ENCODE assay signal across 30 cellular contexts in the genomic region with DNA sequence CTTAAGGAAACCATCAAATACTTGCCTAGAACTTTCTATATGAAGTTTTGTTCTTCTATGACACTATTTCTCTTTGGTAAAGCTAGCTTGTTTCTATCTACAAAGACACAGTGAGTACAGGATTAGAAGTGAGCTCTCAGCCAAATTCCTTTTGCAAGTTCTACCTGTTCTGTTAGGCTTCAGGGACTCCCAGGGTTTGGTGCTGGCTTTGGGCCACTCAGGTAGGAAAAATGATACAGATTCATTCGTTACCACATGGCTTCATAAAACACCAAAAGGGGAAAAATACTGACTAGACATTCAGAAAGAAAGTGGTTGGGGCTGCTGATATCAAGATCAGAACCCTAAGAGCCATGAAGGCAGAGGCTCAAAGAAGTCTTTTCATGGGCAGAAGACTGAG. TPM values are rescaled to one million over a fixed set of nuclear protein-coding genes. Genes with fewer than 3 reads are reported as not detected.
"Had no signal": no experiment of that assay in that cellular context is flagged by ENCODE, and none has a peak within 500 bp of the region (broad histone marks: within the 10 kb centered on the region; RNA-seq: fewer than 3 reads in every experiment).

No MANE protein-coding gene starts in this region.

- H3K9me3 ChIP-seq: ascending aorta, esophagus squamous epithelium, gastroesophageal sphincter, heart right ventricle had no signal

- H3K4me3 ChIP-seq: ascending aorta, coronary artery, esophagus squamous epithelium, gastroesophageal sphincter, heart right ventricle had no signal

- DNase-seq: activated B cell treated with CpG ODN at 0.5 μM for 24 hours; activated CD4-positive, alpha-beta T cell treated with anti-CD3 and anti-CD28 coated beads for 48 hours; activated CD4-positive, alpha-beta T cell treated with anti-CD3 and anti-CD28 coated beads, Interleukin-2, amount 50 U/mL, for 1 hour; activated CD4-positive, alpha-beta T cell treated with anti-CD3 and anti-CD28 coated beads, Interleukin-2, amount 50 U/mL, for 48 hours; activated CD8-positive, alpha-beta memory T cell treated with anti-CD3 and anti-CD28 coated beads, Interleukin-2, amount 50 U/mL, for 48 hours; activated gamma-delta T cell; activated naive CD4-positive, alpha-beta T cell; activated naive CD4-positive, alpha-beta T cell treated with anti-CD3 and anti-CD28 coated beads, Interleukin-2, amount 10 ng/mL, durations not matched to agents 7 days and 5 days; activated T-cell treated with anti-CD3 and anti-CD28 coated beads for 4 hours; activated T-cell treated with anti-CD3 and anti-CD28 coated beads, Interleukin-2, amount 50 U/mL, for 4 hours; brain microvascular endothelial cell; effector CD4-positive, alpha-beta T cell; effector memory CD8-positive, alpha-beta T cell; erythroblast; esophagus squamous epithelium; foreskin melanocyte; heart right ventricle; T-helper 1 cell; T-helper 17 cell; T1000; WERI-Rb-1 had no signal

- ATAC-seq: activated CD4-positive, CD25-positive, alpha-beta regulatory T cell treated with anti-CD3 and anti-CD28 coated beads, Interleukin-2, amount 50 U/mL, for 24 hours; activated naive CD4-positive, alpha-beta T cell treated with anti-CD3 and anti-CD28 coated beads, Interleukin-2, amount 50 U/mL, for 72 hours; activated T-cell treated with anti-CD3 and anti-CD28 coated beads, Interleukin-2, amount 50 U/mL, for 4 hours; effector memory CD8-positive, alpha-beta T cell; gastroesophageal sphincter; heart right ventricle; T-helper 17 cell had no signal

- H3K27ac ChIP-seq: ascending aorta, brain microvascular endothelial cell, coronary artery, WERI-Rb-1 had no signal

- H3K36me3 Mint-ChIP-seq: activated naive CD4-positive, alpha-beta T cell treated with anti-CD3 and anti-CD28 coated beads, Interleukin-2, amount 50 U/mL, for 72 hours had no signal

- H3K9me3 Mint-ChIP-seq: activated B cell treated with CpG ODN at 0.5 μM for 24 hours; activated naive CD4-positive, alpha-beta T cell treated with anti-CD3 and anti-CD28 coated beads, Interleukin-2, amount 10 ng/mL, durations not matched to agents 7 days and 5 days; activated naive CD4-positive, alpha-beta T cell treated with anti-CD3 and anti-CD28 coated beads, Interleukin-2, amount 50 U/mL, for 72 hours; activated T-cell treated with anti-CD3 and anti-CD28 coated beads, Interleukin-2, amount 50 U/mL, for 4 hours; activated T-helper 1 cell treated with anti-CD3 and anti-CD28 coated beads, Interleukin-12 subunit alpha, Interleukin-12 subunit beta, Interleukin-2, Interleukin-4 antibody, amounts not matched to agents 30 ng/mL and 10 ng/mL and 1 ng/mL, durations not matched to agents 14 hours and 24 hours and 36 hours; central memory CD8-positive, alpha-beta T cell; dendritic cell treated with granulocyte-macrophage colony-stimulating factor and Interleukin-4, amounts not matched to agents 40 ng/mL and 50 ng/mL, for 4 days; effector memory CD8-positive, alpha-beta T cell; T-helper 2 cell treated with Interferon-gamma antibody and Interleukin-4, amounts not matched to agents 5 μg/mL and 100 μg/mL, for 36 hours had no signal

- H3K4me1 ChIP-seq: ascending aorta had no signal

- H3K4me1 Mint-ChIP-seq: activated B cell treated with CpG ODN at 0.5 μM for 24 hours; activated naive CD4-positive, alpha-beta T cell treated with anti-CD3 and anti-CD28 coated beads, Interleukin-2, amount 10 ng/mL, durations not matched to agents 7 days and 5 days; central memory CD8-positive, alpha-beta T cell; T-helper 17 cell had no signal

- H3K4me3 Mint-ChIP-seq: activated B cell treated with CpG ODN at 0.5 μM for 24 hours; activated naive CD4-positive, alpha-beta T cell treated with anti-CD3 and anti-CD28 coated beads, Interleukin-2, amount 10 ng/mL, durations not matched to agents 7 days and 5 days; activated T-cell treated with anti-CD3 and anti-CD28 coated beads, Interleukin-2, amount 50 U/mL, for 4 hours; activated T-helper 1 cell treated with anti-CD3 and anti-CD28 coated beads, Interleukin-12 subunit alpha, Interleukin-12 subunit beta, Interleukin-2, Interleukin-4 antibody, amounts not matched to agents 30 ng/mL and 10 ng/mL and 1 ng/mL, durations not matched to agents 14 hours and 24 hours and 36 hours; central memory CD8-positive, alpha-beta T cell; dendritic cell treated with granulocyte-macrophage colony-stimulating factor and Interleukin-4, amounts not matched to agents 40 ng/mL and 50 ng/mL, for 4 days; effector memory CD8-positive, alpha-beta T cell; T-helper 17 cell; T-helper 2 cell treated with Interferon-gamma antibody and Interleukin-4, amounts not matched to agents 5 μg/mL and 100 μg/mL, for 36 hours had no signal

- H3K27me3 Mint-ChIP-seq: activated B cell treated with CpG ODN at 0.5 μM for 24 hours; activated naive CD4-positive, alpha-beta T cell treated with anti-CD3 and anti-CD28 coated beads, Interleukin-2, amount 10 ng/mL, durations not matched to agents 7 days and 5 days; central memory CD8-positive, alpha-beta T cell; dendritic cell treated with granulocyte-macrophage colony-stimulating factor and Interleukin-4, amounts not matched to agents 40 ng/mL and 50 ng/mL, for 4 days; effector memory CD8-positive, alpha-beta T cell; T-helper 17 cell had no signal

- H3K27ac Mint-ChIP-seq: activated B cell treated with CpG ODN at 0.5 μM for 24 hours; activated naive CD4-positive, alpha-beta T cell treated with anti-CD3 and anti-CD28 coated beads, Interleukin-2, amount 10 ng/mL, durations not matched to agents 7 days and 5 days; activated T-helper 1 cell treated with anti-CD3 and anti-CD28 coated beads, Interleukin-12 subunit alpha, Interleukin-12 subunit beta, Interleukin-2, Interleukin-4 antibody, amounts not matched to agents 30 ng/mL and 10 ng/mL and 1 ng/mL, durations not matched to agents 14 hours and 24 hours and 36 hours; dendritic cell treated with granulocyte-macrophage colony-stimulating factor and Interleukin-4, amounts not matched to agents 40 ng/mL and 50 ng/mL, for 4 days; T-helper 2 cell treated with Interferon-gamma antibody and Interleukin-4, amounts not matched to agents 5 μg/mL and 100 μg/mL, for 36 hours had no signal

- H3K27me3 ChIP-seq: ascending aorta, brain microvascular endothelial cell, esophagus squamous epithelium, gastroesophageal sphincter, heart right ventricle had no signal

RNA-seq across cellular contexts. Expression of a gene that starts 13.8 kb away (rescaled TPM):
- total RNA-seq: ascending aorta had no signal

RNA-seq across cellular contexts. Expression of a gene that starts 19.4 kb away (rescaled TPM):
- total RNA-seq: ascending aorta had no signal
